Comparison of ENCODE assay signal across 8 cellular contexts in the genomic region with DNA sequence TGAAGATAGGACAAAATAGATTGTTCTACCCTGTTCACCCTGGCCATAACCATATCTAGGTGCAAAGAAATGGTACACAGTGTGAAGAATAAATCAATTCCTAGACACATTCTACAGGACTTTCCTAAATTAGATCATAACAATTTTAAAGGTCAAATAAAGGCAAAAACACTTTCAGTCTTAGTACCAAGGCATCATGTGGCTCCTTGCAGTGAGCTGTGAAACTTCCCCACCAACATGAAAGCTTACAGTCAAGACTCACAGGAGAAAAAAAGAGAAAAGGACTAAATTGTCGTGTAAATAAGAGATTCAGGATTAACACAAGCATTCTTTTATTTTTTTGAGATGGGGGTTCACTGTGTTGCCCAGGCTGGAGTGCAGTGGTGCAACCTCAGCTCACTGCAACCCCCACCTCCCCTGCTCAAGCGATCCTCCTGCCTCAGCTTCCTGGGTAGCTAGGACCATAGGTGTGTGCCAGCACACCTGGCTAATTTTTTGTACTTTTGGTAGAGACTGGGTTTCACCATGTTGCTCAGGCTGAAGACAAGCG. TPM values are rescaled to one million over a fixed set of nuclear protein-coding genes. Genes with fewer than 3 reads are reported as not detected.
DNase-seq lines count a peak whose midpoint lies in the region; ATAC-seq and TF ChIP-seq lines count a peak whose summit lies in the region.

No MANE protein-coding gene starts in this region.

- DNase-seq in activated CD8-positive, alpha-beta memory T cell treated with anti-CD3 and anti-CD28 coated beads, Interleukin-2, amount 10 ng/mL, durations not matched to agents 7 days and 5 days: peak; percentile 40
- DNase-seq in activated CD8-positive, alpha-beta memory T cell treated with anti-CD3 and anti-CD28 coated beads, Interleukin-2, amount 50 U/mL, for 48 hours: no peak
- DNase-seq in choroid plexus epithelial cell (ENCODE audit: low read depth) (peak; percentile 65), upper lobe of right lung (no peak), pons (ENCODE audit: low spot score) (no peak), GOT3 (lab: John Stamatoyannopoulos, UW) (no peak)
- no peak for DNase-seq in stimulated activated CD4-positive, alpha-beta T cell treated with anti-CD3 and anti-CD28 coated beads, Interleukin-2, amount 100 ng/mL, for 24 hours

- H3K4me1 ChIP-seq in upper lobe of right lung: peaks cover 31% of the 10 kb centered on the region

- H3K4me3 ChIP-seq in choroid plexus epithelial cell (ENCODE audit: low read depth, low read length) (no peak overlapping the region), upper lobe of right lung (no peak overlapping the region)

- no peak for TF ChIP-seq CTCF in choroid plexus epithelial cell (conservative IDR thresholded peaks at IDR 0.05; ENCODE audit: low read depth, low read length)
- no peak for TF ChIP-seq CTCF in upper lobe of right lung (IDR thresholded peaks at IDR 0.05)

- peak overlapping the region; percentile 33 for H3K27ac ChIP-seq in upper lobe of right lung

- CTCF ChIA-PET in activated CD8-positive, alpha-beta memory T cell treated with anti-CD3 and anti-CD28 coated beads, Interleukin-2, amount 10 ng/mL, durations not matched to agents 7 days and 5 days (lab: Charles Lee): interaction anchor here (0.6 to 1.7 kb wide), 8 partner anchors 10 to 202 kb away, joined by 3 to 9 read pairs (median 3); no protein-coding TSS in a partner anchor

- peak overlapping the region; percentile 27 for H3K4me3 Mint-ChIP-seq in activated CD8-positive, alpha-beta memory T cell treated with anti-CD3 and anti-CD28 coated beads, Interleukin-2, amount 10 ng/mL, durations not matched to agents 7 days and 5 days

- H3K36me3 ChIP-seq in upper lobe of right lung: peaks cover 25% of the 10 kb centered on the region

- peak overlapping the region; percentile 82 for H3K27ac Mint-ChIP-seq in activated CD8-positive, alpha-beta memory T cell treated with anti-CD3 and anti-CD28 coated beads, Interleukin-2, amount 10 ng/mL, durations not matched to agents 7 days and 5 days

- peaks cover 58% of the 10 kb centered on the region for H3K36me3 Mint-ChIP-seq in activated CD8-positive, alpha-beta memory T cell treated with anti-CD3 and anti-CD28 coated beads, Interleukin-2, amount 10 ng/mL, durations not matched to agents 7 days and 5 days

- intact Hi-C loops in upper lobe of right lung (cut with DNase I): no loop called here

- peaks cover 63% of the 10 kb centered on the region for H3K4me1 Mint-ChIP-seq in activated CD8-positive, alpha-beta memory T cell treated with anti-CD3 and anti-CD28 coated beads, Interleukin-2, amount 10 ng/mL, durations not matched to agents 7 days and 5 days

- H3K27me3 Mint-ChIP-seq in activated CD8-positive, alpha-beta memory T cell treated with anti-CD3 and anti-CD28 coated beads, Interleukin-2, amount 10 ng/mL, durations not matched to agents 7 days and 5 days: no peaks in the 10 kb centered on the region

- H3K27me3 ChIP-seq in upper lobe of right lung: no peaks in the 10 kb centered on the region

- H3K9me3 ChIP-seq in upper lobe of right lung: no peaks in the 10 kb centered on the region

- H3K9me3 Mint-ChIP-seq in activated CD8-positive, alpha-beta memory T cell treated with anti-CD3 and anti-CD28 coated beads, Interleukin-2, amount 10 ng/mL, durations not matched to agents 7 days and 5 days (ENCODE audit: low read depth): no peaks in the 10 kb centered on the region

- ATAC-seq in activated CD8-positive, alpha-beta memory T cell treated with anti-CD3 and anti-CD28 coated beads, Interleukin-2, amount 10 ng/mL, durations not matched to agents 7 days and 5 days: peak; percentile 66
- peak; percentile 79 for ATAC-seq in HG03378 (IDR thresholded peaks at IDR 0.05; ENCODE audit: unreplicated experiment)
- ATAC-seq in upper lobe of right lung: peak; percentile 29

RNA-seq across cellular contexts. Expression of a gene that starts 14.2 kb away (rescaled TPM):
- 10 to 100 TPM; 75.9 to 94.0 TPM for total RNA-seq in activated CD8-positive, alpha-beta memory T cell treated with anti-CD3 and anti-CD28 coated beads, Interleukin-2, amount 10 ng/mL, durations not matched to agents 7 days and 5 days
- 49.2 TPM for total RNA-seq in upper lobe of right lung

RNA-seq across cellular contexts. Expression of a gene that starts 51.0 kb away (rescaled TPM):
- 10 to 100 TPM; 14.8 to 18.2 TPM for total RNA-seq in activated CD8-positive, alpha-beta memory T cell treated with anti-CD3 and anti-CD28 coated beads, Interleukin-2, amount 10 ng/mL, durations not matched to agents 7 days and 5 days
- total RNA-seq in upper lobe of right lung: 6.1 TPM

RNA-seq across cellular contexts. Expression of a gene that starts 59.4 kb away (rescaled TPM):
- total RNA-seq in activated CD8-positive, alpha-beta memory T cell treated with anti-CD3 and anti-CD28 coated beads, Interleukin-2, amount 10 ng/mL, durations not matched to agents 7 days and 5 days: 100 to 1,000 TPM; 155 to 190 TPM
- total RNA-seq in upper lobe of right lung: 153 TPM

Comparison
In these comparisons a context has a peak if more than half of its experiments do, and no peak if none do; other contexts are left out.
1. DNase-seq: peak in activated CD8-positive, alpha-beta memory T cell treated with anti-CD3 and anti-CD28 coated beads, Interleukin-2, amount 10 ng/mL, durations not matched to agents 7 days and 5 days (single experiment) and choroid plexus epithelial cell (single experiment); none in activated CD8-positive, alpha-beta memory T cell treated with anti-CD3 and anti-CD28 coated beads, Interleukin-2, amount 50 U/mL, for 48 hours (single experiment), upper lobe of right lung (single experiment), pons (single experiment), GOT3 (single experiment) and stimulated activated CD4-positive, alpha-beta T cell treated with anti-CD3 and anti-CD28 coated beads, Interleukin-2, amount 100 ng/mL, for 24 hours (0 of 2).
2. ATAC-seq: peak in every context shown above with its lines; median percentile 79 in HG03378; 66 in activated CD8-positive, alpha-beta memory T cell treated with anti-CD3 and anti-CD28 coated beads, Interleukin-2, amount 10 ng/mL, durations not matched to agents 7 days and 5 days; 29 in upper lobe of right lung.